In the genomic region with DNA sequence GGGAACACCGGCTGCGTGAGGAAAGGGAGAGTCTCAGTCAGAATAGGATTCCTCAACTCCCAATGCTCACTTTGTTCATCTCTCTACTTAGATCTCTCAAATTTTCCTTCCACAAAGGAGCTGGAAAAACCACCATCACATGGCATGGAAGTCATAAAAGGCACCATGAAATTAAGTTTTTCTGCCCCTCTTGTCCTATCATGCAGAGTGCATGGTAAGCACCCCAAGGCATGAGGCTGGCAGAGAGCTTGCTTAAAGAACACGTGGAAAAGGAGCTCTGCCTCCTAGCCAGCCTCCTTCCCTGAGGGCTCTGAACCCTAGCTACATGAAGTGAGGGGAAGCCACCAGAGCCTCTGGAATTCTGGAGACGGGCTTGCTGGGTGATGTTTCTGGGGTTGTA, we compare ENCODE assay signal across 22 cellular contexts. TPM values are rescaled to one million over a fixed set of nuclear protein-coding genes. Genes with fewer than 3 reads are reported as not detected.
"Had no signal": no experiment of that assay in that cellular context is flagged by ENCODE, and none has a peak within 500 bp of the region (broad histone marks: within the 10 kb centered on the region; RNA-seq: fewer than 3 reads in every experiment).

No MANE protein-coding gene starts in this region.

- ATAC-seq: psoas muscle, right cardiac atrium had no signal

- H3K27me3 Mint-ChIP-seq: progenitor cell of endocrine pancreas; stimulated activated naive B cell treated with anti-CD40 and anti-IgM and Interleukin-4, amounts not matched to agents 10 μg/mL and 1 μg/mL and 100 μg/mL, for 72 hours; stimulated activated naive CD8-positive, alpha-beta T cell treated with anti-CD3 and anti-CD28 coated beads, Interleukin-15, Interleukin-2, amounts not matched to agents 100 ng/mL and 50 ng/mL, for 24 hours had no signal

- DNase-seq: occipital lobe; ovary; psoas muscle; right cardiac atrium; right lobe of liver; sigmoid colon; small intestine; stimulated activated CD4-positive, alpha-beta T cell treated with anti-CD3 and anti-CD28 coated beads, Interleukin-15, amount 100 ng/mL, for 24 hours; stimulated activated CD4-positive, alpha-beta T cell treated with anti-CD3 and anti-CD28 coated beads, Interleukin-2, amount 100 ng/mL, for 24 hours; stimulated activated CD4-positive, alpha-beta T cell treated with anti-CD3 and anti-CD28 coated beads, Interleukin-2, amount 100 ng/mL, for 48 hours; stimulated activated CD4-positive, alpha-beta T cell treated with anti-CD3 and anti-CD28 coated beads, Interleukin-4, amount 100 ng/mL, for 24 hours; stimulated activated naive B cell treated with anti-CD40 and anti-IgM and Interleukin-4, amounts not matched to agents 10 μg/mL and 1 μg/mL and 100 μg/mL, for 72 hours; stimulated activated naive CD4-positive, alpha-beta T cell treated with Interleukin-2 at 50 U/mL for 16 hours; stomach; thyroid gland; upper lobe of left lung had no signal

- H3K9me3 Mint-ChIP-seq: nephron; neural progenitor cell; stimulated activated effector memory CD8-positive, alpha-beta T cell treated with anti-CD3 and anti-CD28 coated beads, Interleukin-12 subunit alpha, Interleukin-12 subunit beta, amount 100 ng/mL, for 72 hours; stimulated activated naive B cell treated with anti-CD40 and anti-IgM and Interleukin-4, amounts not matched to agents 10 μg/mL and 1 μg/mL and 100 μg/mL, for 72 hours had no signal

- H3K4me3 Mint-ChIP-seq: nephron; neural progenitor cell; stimulated activated effector memory CD8-positive, alpha-beta T cell treated with anti-CD3 and anti-CD28 coated beads, Interleukin-12 subunit alpha, Interleukin-12 subunit beta, amount 100 ng/mL, for 72 hours; stimulated activated naive B cell treated with anti-CD40 and anti-IgM and Interleukin-4, amounts not matched to agents 10 μg/mL and 1 μg/mL and 100 μg/mL, for 72 hours; stimulated activated naive CD8-positive, alpha-beta T cell treated with anti-CD3 and anti-CD28 coated beads, Interleukin-15, Interleukin-2, amounts not matched to agents 100 ng/mL and 50 ng/mL, for 24 hours had no signal

- H3K36me3 Mint-ChIP-seq: stimulated activated effector memory CD8-positive, alpha-beta T cell treated with anti-CD3 and anti-CD28 coated beads, Interleukin-12 subunit alpha, Interleukin-12 subunit beta, amount 100 ng/mL, for 72 hours had no signal

- H3K4me1 Mint-ChIP-seq: nephron had no signal

- H3K27ac Mint-ChIP-seq: nephron; neural progenitor cell; progenitor cell of endocrine pancreas; stimulated activated naive B cell treated with anti-CD40 and anti-IgM and Interleukin-4, amounts not matched to agents 10 μg/mL and 1 μg/mL and 100 μg/mL, for 72 hours; stimulated activated naive CD8-positive, alpha-beta T cell treated with anti-CD3 and anti-CD28 coated beads, Interleukin-15, Interleukin-2, amounts not matched to agents 100 ng/mL and 50 ng/mL, for 24 hours had no signal

RNA-seq across cellular contexts. Expression of gene MUSTN1, which starts 44.8 kb away (rescaled TPM):
- total RNA-seq: occipital lobe, progenitor cell of endocrine pancreas, renal cortical epithelial cell had no signal
